In genomic region chr10:71860243-71861029, GRCh38 we compare ENCODE assay signal across 1 cellular context.
TF ChIP-seq lines count a peak whose summit lies in the region.

No MANE protein-coding gene starts in this region.

TF ChIP-seq in HepG2, 621 proteins besides CTCF, POLR2A, EP300 and RAD21 (continued from another document and continues in another):
- 0 out of 2 replicates have a peak, but pooled peaks have one; percentile 25 for TF ChIP-seq HMG20B (CRISPR knock-in tag; conservative IDR thresholded peaks at IDR 0.05)
- no peak for TF ChIP-seq ZNF468 (CRISPR knock-in tag; IDR thresholded peaks at IDR 0.05)
- no peak for TF ChIP-seq ZNF280D (CRISPR knock-in tag; IDR thresholded peaks at IDR 0.05)
- TF ChIP-seq CBX1 (IDR thresholded peaks at IDR 0.05; ENCODE audit: low read depth), result no peak
- TF ChIP-seq YY1 (IDR thresholded peaks at IDR 0.05; ENCODE audit: insufficient read depth, insufficient replicate concordance, low read depth, low read length), result no peak
- TF ChIP-seq ZNF703 (CRISPR knock-in tag; IDR thresholded peaks at IDR 0.05; ENCODE audit: borderline replicate concordance), result no peak
- TF ChIP-seq BATF2 (CRISPR knock-in tag; IDR thresholded peaks at IDR 0.05), result no peak
- no peak for TF ChIP-seq HNF1A (IDR thresholded peaks at IDR 0.05; ENCODE audit: low read depth)
- peak; percentile 23; the same call in 1 of the 2 replicates for TF ChIP-seq HNF1A (CRISPR knock-in tag; IDR thresholded peaks at IDR 0.05; ENCODE audit: borderline replicate concordance)
- peak; percentile 94; the same call in 1 of the 2 replicates for TF ChIP-seq NFE2L1 (CRISPR knock-in tag; IDR thresholded peaks at IDR 0.05; ENCODE audit: borderline replicate concordance)
- 0 out of 2 replicates have a peak, but pooled peaks have one; percentile 23 for TF ChIP-seq ATF2 (CRISPR knock-in tag; IDR thresholded peaks at IDR 0.05)
- no peak for TF ChIP-seq POLR2AphosphoS2 (IDR thresholded peaks at IDR 0.05; ENCODE audit: low read depth, low read length)
- no peak for TF ChIP-seq DNMT3B (CRISPR knock-in tag; conservative IDR thresholded peaks at IDR 0.05)
- TF ChIP-seq ATF3 (CRISPR knock-in tag; IDR thresholded peaks at IDR 0.05), result peak; percentile 84
- TF ChIP-seq CREB1 (IDR thresholded peaks at IDR 0.05), result peak; percentile 56
- no peak for TF ChIP-seq CREB1 (CRISPR knock-in tag; IDR thresholded peaks at IDR 0.05)
- TF ChIP-seq KLF16 (CRISPR knock-in tag; IDR thresholded peaks at IDR 0.05), result no peak; a peak in 1 of 4 replicates
- no peak for TF ChIP-seq RBFOX2 (IDR thresholded peaks at IDR 0.05; ENCODE audit: low read depth, low read length)
- TF ChIP-seq THAP7 (CRISPR knock-in tag; IDR thresholded peaks at IDR 0.05), result no peak
- no peak for TF ChIP-seq ZSCAN25 (CRISPR knock-in tag; IDR thresholded peaks at IDR 0.05)
- peak; percentile 73 for TF ChIP-seq ARID5B (CRISPR knock-in tag; IDR thresholded peaks at IDR 0.05)
- no peak for TF ChIP-seq ELF4 (CRISPR knock-in tag; IDR thresholded peaks at IDR 0.05; ENCODE audit: borderline replicate concordance)
- no peak for TF ChIP-seq ZSCAN21 (CRISPR knock-in tag; IDR thresholded peaks at IDR 0.05; ENCODE audit: borderline replicate concordance)
- no peak for TF ChIP-seq FOXA1 (IDR thresholded peaks at IDR 0.05)
- no peak; the same call in 1 of the 2 replicates for TF ChIP-seq FOXA1 (CRISPR knock-in tag; IDR thresholded peaks at IDR 0.05)
- TF ChIP-seq MAX (IDR thresholded peaks at IDR 0.05), result peak; percentile 62
- TF ChIP-seq CEBPG (CRISPR knock-in tag; IDR thresholded peaks at IDR 0.05), result peak; percentile 52
- no peak for TF ChIP-seq ZBED4 (CRISPR knock-in tag; IDR thresholded peaks at IDR 0.05; ENCODE audit: borderline replicate concordance)
- TF ChIP-seq REPIN1 (CRISPR knock-in tag; IDR thresholded peaks at IDR 0.05; ENCODE audit: borderline replicate concordance, low read depth), result no peak
- TF ChIP-seq SATB2 (CRISPR knock-in tag; IDR thresholded peaks at IDR 0.05), result no peak
- TF ChIP-seq ATF5 (CRISPR knock-in tag; IDR thresholded peaks at IDR 0.05; ENCODE audit: low read depth), result no peak
- peak; percentile 19; the same call in 1 of the 2 replicates for TF ChIP-seq ZBTB21 (CRISPR knock-in tag; IDR thresholded peaks at IDR 0.05)
- TF ChIP-seq ISX (CRISPR knock-in tag; conservative IDR thresholded peaks at IDR 0.05), result no peak
- TF ChIP-seq ARID3A (IDR thresholded peaks at IDR 0.05; ENCODE audit: low read depth, low read length), result no peak
- no peak for TF ChIP-seq SP5 (CRISPR knock-in tag; IDR thresholded peaks at IDR 0.05; ENCODE audit: borderline replicate concordance, low read depth)
